In genomic region chr5:111252799-111253564, GRCh38 we compare ENCODE assay signal across 9 cellular contexts. TPM values are rescaled to one million over a fixed set of nuclear protein-coding genes. Genes with fewer than 3 reads are reported as not detected.
DNase-seq lines count a peak whose midpoint lies in the region; ATAC-seq lines count a peak whose summit lies in the region.
"Had no signal": no experiment of that assay in that cellular context is flagged by ENCODE, and none has a peak within 500 bp of the region (broad histone marks: within the 10 kb centered on the region; RNA-seq: fewer than 3 reads in every experiment).

No MANE protein-coding gene starts in this region.

- H3K9me3 Mint-ChIP-seq in activated T-helper 17 cell treated with anti-CD3 and anti-CD28 coated beads, Interleukin-2, amount 50 U/mL, for 72 hours, result no peaks in the 10 kb centered on the region

- intact Hi-C loops in cardiac septum (cut with DNase I), result no loop called here

- H3K4me3 Mint-ChIP-seq in activated T-helper 17 cell treated with anti-CD3 and anti-CD28 coated beads, Interleukin-2, amount 50 U/mL, for 72 hours, result peak overlapping the region; percentile 73
- H3K4me3 Mint-ChIP-seq: WTC11 had no signal

- ATAC-seq in GM18498 (IDR thresholded peaks at IDR 0.05; ENCODE audit: unreplicated experiment) (peak; percentile 76), GM19438 (IDR thresholded peaks at IDR 0.05; ENCODE audit: low read depth, unreplicated experiment) (peak; percentile 69), HG03066 (IDR thresholded peaks at IDR 0.05; ENCODE audit: low read depth, unreplicated experiment) (peak; percentile 66)
- no peak for ATAC-seq in activated T-helper 17 cell treated with anti-CD3 and anti-CD28 coated beads, Interleukin-2, amount 50 U/mL, for 72 hours (replicated peaks)
- ATAC-seq: WTC11 had no signal

- H3K4me1 Mint-ChIP-seq in activated T-helper 17 cell treated with anti-CD3 and anti-CD28 coated beads, Interleukin-2, amount 50 U/mL, for 72 hours, result peaks cover 57% of the 10 kb centered on the region
- H3K4me1 Mint-ChIP-seq: WTC11 had no signal

- H3K36me3 Mint-ChIP-seq in activated T-helper 17 cell treated with anti-CD3 and anti-CD28 coated beads, Interleukin-2, amount 50 U/mL, for 72 hours (ENCODE audit: low read depth), result peaks cover 22% of the 10 kb centered on the region

- no peaks in the 10 kb centered on the region for H3K27me3 Mint-ChIP-seq in activated T-helper 17 cell treated with anti-CD3 and anti-CD28 coated beads, Interleukin-2, amount 50 U/mL, for 72 hours

- H3K27ac Mint-ChIP-seq in activated T-helper 17 cell treated with anti-CD3 and anti-CD28 coated beads, Interleukin-2, amount 50 U/mL, for 72 hours, result peak overlapping the region; percentile 84
- H3K27ac Mint-ChIP-seq: WTC11 had no signal

- no peak for DNase-seq in mucosa of gallbladder (ENCODE audit: low spot score)
- no peak for DNase-seq in cardiac septum (ENCODE audit: low spot score)
- no peak for DNase-seq in activated CD8-positive, alpha-beta memory T cell treated with anti-CD3 and anti-CD28 coated beads for 24 hours
- DNase-seq in NOMO-1 (lab: John Stamatoyannopoulos, UW; ENCODE audit: unreplicated experiment in 2 of 2), result no peak

RNA-seq across cellular contexts. Expression of gene CAMK4, which starts 28.8 kb away (rescaled TPM):
- 10 to 100 TPM; 36.0 to 37.0 TPM for total RNA-seq in activated T-helper 17 cell treated with anti-CD3 and anti-CD28 coated beads, Interleukin-2, amount 50 U/mL, for 72 hours
- total RNA-seq in mucosa of gallbladder (5.0 TPM), cardiac septum (0.48 TPM)
